In the genomic region with DNA sequence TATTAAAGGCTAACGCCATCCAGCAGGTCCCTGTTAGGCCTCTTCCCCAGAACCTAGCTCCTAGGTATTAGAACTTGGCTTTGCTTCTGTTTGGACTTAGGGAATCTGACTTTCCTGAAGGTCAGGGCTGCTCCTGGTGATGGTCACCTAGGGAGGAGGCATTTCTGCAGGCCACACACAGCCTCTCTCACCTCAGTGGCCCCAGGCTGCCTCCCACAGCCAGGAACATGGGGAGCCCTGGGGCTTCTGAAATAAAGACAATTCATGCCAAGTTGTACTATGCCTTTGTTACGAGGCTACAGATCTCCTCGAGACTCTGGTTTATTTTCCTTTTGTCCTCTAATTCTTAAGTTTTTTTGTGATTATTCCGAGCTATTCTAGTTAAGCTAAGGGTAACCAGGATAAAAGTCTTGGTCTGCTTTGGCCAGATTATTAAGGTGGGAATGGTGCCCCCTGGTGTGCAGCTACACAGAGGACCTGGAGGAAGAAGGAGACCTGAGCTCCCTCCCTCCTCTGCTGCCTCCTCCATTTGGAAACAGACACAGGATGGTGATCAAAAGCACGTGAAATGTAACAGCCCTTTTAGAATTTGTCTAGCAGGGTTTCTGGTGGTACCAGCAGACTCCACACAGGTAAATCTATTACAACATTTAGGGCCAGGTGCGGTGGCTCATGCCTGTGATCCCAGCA, we compare ENCODE assay signal across 8 cellular contexts.
DNase-seq lines count a peak whose midpoint lies in the region; ATAC-seq and TF ChIP-seq lines count a peak whose summit lies in the region.

No MANE protein-coding gene starts in this region.

- H3K36me3 ChIP-seq in prostate gland = no peaks in the 10 kb centered on the region

- in situ Hi-C loops in SK-MEL-5 (cut with HindIII; ENCODE audit: low pct_unique_long_range_greater_than_20kb, low sequenced_read_pairs) = no loop called here

- peak in 3 of 4 experiments; percentile 18 to 54 (median 38) for TF ChIP-seq CTCF in prostate gland (IDR thresholded peaks at IDR 0.05)

- H3K4me1 ChIP-seq in prostate gland (replicated peaks) = no peaks in the 10 kb centered on the region

- TF ChIP-seq POLR2A in prostate gland (IDR thresholded peaks at IDR 0.05) = no peak

- no peaks in the 10 kb centered on the region for H3K9me3 ChIP-seq in prostate gland

- WGBS in prostate gland = 74% methylated on average over 6 of the region's 6 CpGs

- H3K27me3 Mint-ChIP-seq in activated naive CD4-positive, alpha-beta T cell treated with anti-CD3 and anti-CD28 coated beads, Interleukin-2, amount 10 ng/mL, durations not matched to agents 7 days and 5 days = peaks cover 4% of the 10 kb centered on the region

- H3K4me3 Mint-ChIP-seq in activated naive CD4-positive, alpha-beta T cell treated with anti-CD3 and anti-CD28 coated beads, Interleukin-2, amount 10 ng/mL, durations not matched to agents 7 days and 5 days = no peak overlapping the region

- ATAC-seq in HG03354 (IDR thresholded peaks at IDR 0.05; ENCODE audit: poor library complexity, severe bottlenecking, unreplicated experiment) (peak; percentile 60), HG03565 (IDR thresholded peaks at IDR 0.05; ENCODE audit: unreplicated experiment) (no peak)

- H3K9me3 Mint-ChIP-seq in activated naive CD4-positive, alpha-beta T cell treated with anti-CD3 and anti-CD28 coated beads, Interleukin-2, amount 10 ng/mL, durations not matched to agents 7 days and 5 days = no peaks in the 10 kb centered on the region

- no peak overlapping the region for H3K27ac Mint-ChIP-seq in activated naive CD4-positive, alpha-beta T cell treated with anti-CD3 and anti-CD28 coated beads, Interleukin-2, amount 10 ng/mL, durations not matched to agents 7 days and 5 days

- peak; percentile 30 for DNase-seq in activated naive CD4-positive, alpha-beta T cell treated with anti-CD3 and anti-CD28 coated beads, Interleukin-2, amount 10 ng/mL, durations not matched to agents 7 days and 5 days
- no peak for DNase-seq in activated naive CD4-positive, alpha-beta T cell treated with anti-CD3 and anti-CD28 coated beads, Interleukin-2, amount 50 U/mL, for 16 hours
- DNase-seq in SK-MEL-5 (ENCODE audit: low read depth, low spot score) = peak; percentile 67
- peak; percentile 49 for DNase-seq in fibroblast of the conjunctiva (ENCODE audit: low read depth)
- DNase-seq in prostate gland (ENCODE audit: low spot score) = peak; percentile 40
- no peak for DNase-seq in GF-D8 (lab: John Stamatoyannopoulos, UW)

- no peaks in the 10 kb centered on the region for H3K27me3 ChIP-seq in prostate gland (replicated peaks; ENCODE audit: insufficient read depth)

- intact Hi-C loops in prostate gland (cut with DNase I) = loop anchor here (2.0 kb wide), 1 partner anchor 198 kb away; no protein-coding TSS in a partner anchor

- CTCF ChIA-PET in activated naive CD4-positive, alpha-beta T cell treated with anti-CD3 and anti-CD28 coated beads, Interleukin-2, amount 10 ng/mL, durations not matched to agents 7 days and 5 days (lab: Charles Lee) = interaction anchor here (0.6 to 1.4 kb wide), 5 partner anchors 9 to 872 kb away, joined by 3 to 5 read pairs (median 3); no protein-coding TSS in a partner anchor

- H3K36me3 Mint-ChIP-seq in activated naive CD4-positive, alpha-beta T cell treated with anti-CD3 and anti-CD28 coated beads, Interleukin-2, amount 10 ng/mL, durations not matched to agents 7 days and 5 days = no peaks in the 10 kb centered on the region

- H3K4me3 ChIP-seq in prostate gland = no peak overlapping the region

- no peak overlapping the region for H3K27ac ChIP-seq in prostate gland

- no peaks in the 10 kb centered on the region for H3K4me1 Mint-ChIP-seq in activated naive CD4-positive, alpha-beta T cell treated with anti-CD3 and anti-CD28 coated beads, Interleukin-2, amount 10 ng/mL, durations not matched to agents 7 days and 5 days

Comparison
In these comparisons a context has a peak if more than half of its experiments do, and no peak if none do; other contexts are left out.
1. DNase-seq: peak in activated naive CD4-positive, alpha-beta T cell treated with anti-CD3 and anti-CD28 coated beads, Interleukin-2, amount 10 ng/mL, durations not matched to agents 7 days and 5 days (single experiment), SK-MEL-5 (single experiment), fibroblast of the conjunctiva (single experiment) and prostate gland (single experiment); none in activated naive CD4-positive, alpha-beta T cell treated with anti-CD3 and anti-CD28 coated beads, Interleukin-2, amount 50 U/mL, for 16 hours (single experiment) and GF-D8 (single experiment).